ENCODE assay signal across 22 cellular contexts in the genomic region with DNA sequence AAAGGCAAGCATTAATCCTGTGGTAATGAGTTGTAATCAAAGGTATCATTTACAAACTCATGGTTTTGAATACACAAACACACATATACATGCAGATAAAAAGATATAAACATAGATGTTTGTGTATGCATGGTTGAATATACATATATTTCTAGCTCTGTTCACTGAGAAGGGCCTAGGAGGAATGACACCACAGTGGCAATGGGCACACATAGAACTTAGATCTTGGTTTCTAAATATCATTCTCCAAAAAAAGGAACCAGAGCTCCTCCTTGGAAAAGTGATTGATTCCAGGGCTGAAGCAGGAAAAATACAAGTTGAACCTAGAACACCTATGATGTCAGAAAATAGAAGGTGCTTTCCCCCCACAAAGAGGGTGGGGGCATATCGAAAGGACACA.
"Had no signal": no experiment of that assay in that cellular context is flagged by ENCODE, and none has a peak within 500 bp of the region (broad histone marks: within the 10 kb centered on the region; RNA-seq: fewer than 3 reads in every experiment).

No MANE protein-coding gene starts in this region.

- H3K27ac Mint-ChIP-seq: IgD-negative memory B cell had no signal

- FAIRE-seq: K562 had no signal

- DNase-seq: Kasumi-1, MM.1S, NCI-H1092 treated with DMSO at 0.1 percent for 48 hours, NCI-H1436, NCI-H187, NCI-H2029, NCI-H2081 treated with DMSO at 0.1 percent for 48 hours, NCI-H2171, NCI-H226, NCI-H446, NCI-H510A, NCI-H524 treated with DMSO at 0.1 percent for 48 hours, NCI-H69, NCI-H774, PC-3, SHP77, SK-N-SH had no signal

- ATAC-seq: K562, Panc1, PC-3 had no signal

- H3K27me3 Mint-ChIP-seq: IgD-negative memory B cell had no signal

- H3K27ac ChIP-seq: KMS-11, RWPE1 had no signal
